Comparison of ENCODE assay signal across 14 cellular contexts in the genomic region with DNA sequence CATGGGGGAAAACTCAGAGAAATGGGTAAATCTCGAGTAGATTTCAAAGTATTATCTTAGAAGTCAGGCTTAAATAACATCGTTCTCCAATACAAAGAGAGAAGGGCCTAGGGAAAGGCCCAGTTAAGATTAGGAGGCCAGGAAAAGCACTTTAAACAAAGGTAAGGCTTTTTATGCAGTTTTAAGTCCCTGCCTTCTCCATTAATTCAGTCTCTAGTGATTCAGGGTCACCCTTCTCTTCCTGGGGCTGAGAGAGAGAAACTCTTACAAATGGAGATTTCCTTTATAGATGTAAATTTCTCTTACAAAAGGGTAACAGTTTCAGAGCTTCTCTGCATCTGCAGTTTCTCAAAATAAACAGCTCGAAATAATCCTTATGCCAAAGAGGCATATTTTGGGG.
DNase-seq lines count a peak whose midpoint lies in the region; FAIRE-seq and TF ChIP-seq lines count a peak whose summit lies in the region.
"Had no signal": no experiment of that assay in that cellular context is flagged by ENCODE, and none has a peak within 500 bp of the region (broad histone marks: within the 10 kb centered on the region; RNA-seq: fewer than 3 reads in every experiment).

No MANE protein-coding gene starts in this region.

- DNase-seq in H1 (ENCODE audit: low read depth in 1 of 2, low spot score in 2 of 2) (no peak), pons (ENCODE audit: low spot score) (no peak), SW 1271 (lab: John Stamatoyannopoulos, UW) (no peak), thyroid gland (no peak)
- no peak for DNase-seq in stimulated activated CD4-positive, alpha-beta T cell treated with anti-CD3 and anti-CD28 coated beads, Interleukin-4, amount 100 ng/mL, for 4 hours
- DNase-seq: C1 segment of cervical spinal cord; Calu3; CD4-positive, alpha-beta T cell; DMS 273 treated with DMSO at 0.1 percent for 48 hours had no signal

- no peaks in the 10 kb centered on the region for H3K79me1 ChIP-seq in H1 (ENCODE audit: low read depth, low read length)

- peak overlapping the region; percentile 89 for H3K27ac ChIP-seq in HUES48 (ENCODE audit: low read depth, low read length)
- peak overlapping the region; percentile 93 for H3K27ac ChIP-seq in H1 (ENCODE audit: low read depth, low read length)
- H3K27ac ChIP-seq in thyroid gland: no peak overlapping the region

- TF ChIP-seq CTCF in H1 (IDR thresholded peaks at IDR 0.05; ENCODE audit: control extremely low read depth in 1 of 3, insufficient read depth in 1 of 3, low read depth in 1 of 3, low read length in 3 of 3) (no peak), thyroid gland (IDR thresholded peaks at IDR 0.05) (no peak)

- peaks cover 35% of the 10 kb centered on the region for H3K9me3 ChIP-seq in HUES48 (ENCODE audit: control insufficient read depth, insufficient read depth, low read length)
- H3K9me3 ChIP-seq in H1 (ENCODE audit: insufficient read depth in 2 of 2, low read depth in 1 of 2, low read length in 1 of 2): no peaks in the 10 kb centered on the region
- peaks cover 17% of the 10 kb centered on the region for H3K9me3 ChIP-seq in iPS-15b (ENCODE audit: control insufficient read depth, insufficient read depth, low read length)
- H3K9me3 ChIP-seq in thyroid gland: no peaks in the 10 kb centered on the region

- peak; percentile 86 for FAIRE-seq in H1 (lab: Jason Lieb, UNC)
- FAIRE-seq: A204.1, H54, HepG2 had no signal

- TF ChIP-seq POLR2A in H1 (IDR thresholded peaks at IDR 0.05; ENCODE audit: control extremely low read depth in 1 of 2, low read depth in 2 of 2, low read length in 2 of 2) (no peak), thyroid gland (IDR thresholded peaks at IDR 0.05) (no peak)

- H4K20me1 ChIP-seq in H1 (replicated peaks in 1 of 2; ENCODE audit: control insufficient read depth in 1 of 2, insufficient read depth in 2 of 2, low read length in 2 of 2): no peaks in the 10 kb centered on the region

- no peak overlapping the region for H2BK120ac ChIP-seq in H1 (replicated peaks; ENCODE audit: low read depth, low read length)

- peak overlapping the region; percentile 100; the same call in 1 of the 2 replicates for H2BK12ac ChIP-seq in H1 (ENCODE audit: low read depth, low read length)

- H3K14ac ChIP-seq in H1 (ENCODE audit: insufficient read length): no peak overlapping the region

- POLR2A ChIA-PET in H1 (lab: Charles Lee; ENCODE audit: partially characterized antibody): interaction anchor here (0.6 to 1.9 kb wide), 8 partner anchors 10 to 403 kb away, joined by 3 to 5 read pairs (median 4); no protein-coding TSS in a partner anchor

- peak overlapping the region; percentile 54; the same call in 1 of the 2 replicates for H3K9ac ChIP-seq in HUES48 (ENCODE audit: low read depth, low read length)
- no peak overlapping the region for H3K9ac ChIP-seq in H1 (replicated peaks in 1 of 4; ENCODE audit: extremely low read depth in 1 of 4, low read depth in 3 of 4, low read length in 3 of 4)
- H3K9ac ChIP-seq in iPS-15b (ENCODE audit: low read depth, low read length): no peak overlapping the region

- intact Hi-C loops in thyroid gland (cut with DNase I): no loop called here

- H3K27me3 ChIP-seq in HUES48 (ENCODE audit: control insufficient read depth, insufficient read depth, low read length) (no peaks in the 10 kb centered on the region), H1 (replicated peaks in 1 of 4; ENCODE audit: control insufficient read depth in 3 of 4, extremely low read depth in 1 of 4, insufficient read depth in 3 of 4, low read length in 3 of 4) (no peaks in the 10 kb centered on the region), iPS-15b (ENCODE audit: control insufficient read depth, insufficient read depth, low read length) (no peaks in the 10 kb centered on the region), thyroid gland (no peaks in the 10 kb centered on the region)

- H2BK15ac ChIP-seq in H1 (ENCODE audit: low read length): no peak overlapping the region

- H3K4me3 ChIP-seq in HUES48 (ENCODE audit: low read depth, low read length): peak overlapping the region; percentile 0; the same call in 1 of the 2 replicates
- H3K4me3 ChIP-seq in H1 (ENCODE audit: extremely low read depth in 1 of 4, insufficient read depth in 2 of 4, low read depth in 3 of 4, low read length in 4 of 4): peak overlapping the region in 1 of 4 experiments; percentile 36; a peak in 2 of 8 replicates
- peak overlapping the region; percentile 6 for H3K4me3 ChIP-seq in iPS-15b (ENCODE audit: low read depth, low read length)
- H3K4me3 ChIP-seq in thyroid gland (replicated peaks in 1 of 3): no peak overlapping the region

- CTCF ChIA-PET in H1 (lab: Charles Lee; ENCODE audit: partially characterized antibody): interaction anchor here (0.6 to 1.8 kb wide), 6 partner anchors 14 to 152 kb away, joined by 3 to 7 read pairs (median 3); no protein-coding TSS in a partner anchor

- no peaks in the 10 kb centered on the region for H3K79me2 ChIP-seq in H1 (ENCODE audit: control insufficient read depth in 1 of 2, insufficient read depth in 2 of 2, low read length in 2 of 2)

- H4K91ac ChIP-seq in H1 (replicated peaks; ENCODE audit: insufficient read length, low read length): peak overlapping the region; percentile 99

- no peak overlapping the region for H3K4ac ChIP-seq in H1 (replicated peaks; ENCODE audit: insufficient read length, low read depth, low read length)

- no peak overlapping the region for H3K18ac ChIP-seq in H1 (ENCODE audit: extremely low read depth, low read length)

- no peak overlapping the region for H3K23ac ChIP-seq in H1 (ENCODE audit: insufficient read length)

- no peak overlapping the region for H2AFZ ChIP-seq in H1 (ENCODE audit: low read length)

- TF ChIP-seq RAD21 in H1 (IDR thresholded peaks at IDR 0.05 in 1 of 2, conservative IDR thresholded peaks at IDR 0.05 in 1 of 2; ENCODE audit: low read depth in 2 of 2, low read length in 2 of 2): no peak

- 8% methylated on average over 3 of the region's 3 CpGs; no CpG with 5 or more reads in 1 of the 2 experiments for WGBS in H1 (ENCODE audit: extremely low coverage in 1 of 2, insufficient coverage in 1 of 2, insufficient read length in 1 of 2, insufficient replicate concordance in 2 of 2, low coverage in 1 of 2, low lambda C conversion rate in 2 of 2, missing lambda C conversion rate in 1 of 2), 2 experiments
- 83 to 88% methylated on average over 3 of the region's 3 CpGs for WGBS in thyroid gland, 2 donors

- peak overlapping the region; percentile 97 for H2BK5ac ChIP-seq in H1 (ENCODE audit: low read depth, low read length)

- TF ChIP-seq EP300 in H1 (IDR thresholded peaks at IDR 0.05; ENCODE audit: borderline replicate concordance in 1 of 2, low read depth in 2 of 2, low read length in 2 of 2): peak in 1 of 2 experiments; percentile 35; a peak in 1 of 3 replicates

- H3K4me1 ChIP-seq in HUES48 (ENCODE audit: control insufficient read depth, insufficient read depth, low read length): peaks cover 56% of the 10 kb centered on the region
- H3K4me1 ChIP-seq in H1 (replicated peaks in 1 of 4; ENCODE audit: control insufficient read depth in 3 of 4, insufficient read depth in 4 of 4, low read length in 3 of 4): peaks cover 23 to 50% (median 36%) of the 10 kb centered on the region in 4 experiments
- H3K4me1 ChIP-seq in iPS-15b (ENCODE audit: control insufficient read depth, insufficient read depth, low read length): peaks cover 21% of the 10 kb centered on the region
- no peaks in the 10 kb centered on the region for H3K4me1 ChIP-seq in thyroid gland

- H3K36me3 ChIP-seq in HUES48 (ENCODE audit: control insufficient read depth, insufficient read depth, low read length) (no peaks in the 10 kb centered on the region), H1 (ENCODE audit: control insufficient read depth in 2 of 4, insufficient read depth in 4 of 4, low read length in 3 of 4) (peaks cover 0 to 8% (median 0%) of the 10 kb centered on the region in 4 experiments; a peak in 2 of 8 replicates), iPS-15b (ENCODE audit: control insufficient read depth, insufficient read depth, low read length) (no peaks in the 10 kb centered on the region), thyroid gland (no peaks in the 10 kb centered on the region)

- H3K4me2 ChIP-seq in H1 (ENCODE audit: insufficient read depth in 1 of 2, low read depth in 2 of 2, low read length in 2 of 2): peak overlapping the region; percentile 58 to 75; a peak in 3 of 4 replicates

- no peaks in the 10 kb centered on the region for H3K23me2 ChIP-seq in H1 (ENCODE audit: low read depth, low read length)

- H2AK5ac ChIP-seq in H1 (ENCODE audit: low read depth, low read length): peak overlapping the region; percentile 66

- H2BK20ac ChIP-seq in H1 (ENCODE audit: low read length): peak overlapping the region; percentile 69; the same call in 1 of the 2 replicates

- H4K8ac ChIP-seq in H1 (ENCODE audit: extremely low read depth, insufficient read depth, low read length): no peak overlapping the region

- H4K5ac ChIP-seq in H1 (ENCODE audit: insufficient read length, low read depth, low read length): no peak overlapping the region

- H3K56ac ChIP-seq in H1 (replicated peaks; ENCODE audit: insufficient read length, low read depth, low read length): no peak overlapping the region

TF ChIP-seq in H1, 55 proteins besides CTCF, POLR2A, EP300 and RAD21 (continues in another document):
- peak in 1 of 2 experiments; percentile 23 for TF ChIP-seq BCL11A (IDR thresholded peaks at IDR 0.05; ENCODE audit: low read depth in 2 of 2, low read length in 2 of 2)
- no peak for TF ChIP-seq PHF8 (conservative IDR thresholded peaks at IDR 0.05; ENCODE audit: low read depth, low read length)
- TF ChIP-seq SAP30 (IDR thresholded peaks at IDR 0.05; ENCODE audit: insufficient read depth, insufficient replicate concordance, low read length): no peak
- TF ChIP-seq JUN (IDR thresholded peaks at IDR 0.05; ENCODE audit: low read depth, low read length): no peak
- TF ChIP-seq TCF12 (IDR thresholded peaks at IDR 0.05; ENCODE audit: low read depth, low read length): no peak
- no peak for TF ChIP-seq TBP (IDR thresholded peaks at IDR 0.05; ENCODE audit: low read depth, low read length)
- no peak for TF ChIP-seq NANOG (IDR thresholded peaks at IDR 0.05; ENCODE audit: insufficient read depth, low read depth, low read length, poor library complexity, severe bottlenecking)
- TF ChIP-seq, protein P1, sequence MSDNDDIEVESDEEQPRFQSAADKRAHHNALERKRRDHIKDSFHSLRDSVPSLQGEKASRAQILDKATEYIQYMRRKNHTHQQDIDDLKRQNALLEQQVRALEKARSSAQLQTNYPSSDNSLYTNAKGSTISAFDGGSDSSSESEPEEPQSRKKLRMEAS (IDR thresholded peaks at IDR 0.05): no peak
- TF ChIP-seq JUND (IDR thresholded peaks at IDR 0.05; ENCODE audit: low read length): no peak
- TF ChIP-seq POLR2AphosphoS5 (IDR thresholded peaks at IDR 0.05; ENCODE audit: low read depth, low read length): no peak
- TF ChIP-seq CBX8 (IDR thresholded peaks at IDR 0.05; ENCODE audit: borderline replicate concordance, low read depth, low read length): no peak
- TF ChIP-seq SP2 (IDR thresholded peaks at IDR 0.05; ENCODE audit: low read length): no peak
- TF ChIP-seq SP1 (IDR thresholded peaks at IDR 0.05; ENCODE audit: low read depth, low read length): peak; percentile 35; the same call in 1 of the 2 replicates
- no peak for TF ChIP-seq GTF2F1 (IDR thresholded peaks at IDR 0.05; ENCODE audit: borderline replicate concordance, low read depth, low read length)

Comparison
In these comparisons a context has a peak if more than half of its experiments do, and no peak if none do; other contexts are left out.
1. H3K27ac ChIP-seq: peak in HUES48 (single experiment) and H1 (single experiment); none in thyroid gland (0 of 3).
2. H3K4me3 ChIP-seq: peak in HUES48 (single experiment) and iPS-15b (single experiment); none in thyroid gland (0 of 3).